In genomic region chr2:169909376-169909775, GRCh38 we compare ENCODE assay signal across 35 cellular contexts.
"Had no signal": no experiment of that assay in that cellular context is flagged by ENCODE, and none has a peak within 500 bp of the region (broad histone marks: within the 10 kb centered on the region; RNA-seq: fewer than 3 reads in every experiment).

No MANE protein-coding gene starts in this region.

- H3K4me3 Mint-ChIP-seq: activated CD4-positive, alpha-beta memory T cell treated with anti-CD3 and anti-CD28 coated beads, Interleukin-2, amount 10 ng/mL, durations not matched to agents 7 days and 5 days; activated CD4-positive, alpha-beta T cell treated with anti-CD3 and anti-CD28 coated beads for 36 hours; activated CD4-positive, alpha-beta T cell treated with anti-CD3 and anti-CD28 coated beads, Interleukin-2, amount 10 ng/mL, durations not matched to agents 7 days and 5 days; activated CD8-positive, alpha-beta memory T cell treated with anti-CD3 and anti-CD28 coated beads, Interleukin-2, amount 10 ng/mL, durations not matched to agents 7 days and 5 days; activated CD8-positive, alpha-beta T cell treated with anti-CD3 and anti-CD28 coated beads, Interleukin-2, amount 10 ng/mL, durations not matched to agents 7 days and 5 days; activated naive CD4-positive, alpha-beta T cell treated with anti-CD3 and anti-CD28 coated beads, Interleukin-2, amount 10 ng/mL, durations not matched to agents 7 days and 5 days; activated naive CD4-positive, alpha-beta T cell treated with anti-CD3 and anti-CD28 coated beads, Interleukin-2, amount 50 U/mL, for 24 hours; activated naive CD8-positive, alpha-beta T cell; activated naive CD8-positive, alpha-beta T cell treated with anti-CD3 and anti-CD28 coated beads, Interleukin-2, amount 10 ng/mL, durations not matched to agents 7 days and 5 days; activated naive CD8-positive, alpha-beta T cell treated with anti-CD3 and anti-CD28 coated beads, Interleukin-2, amount 50 U/mL, for 24 hours; activated T-cell treated with anti-CD3 and anti-CD28 coated beads, Interleukin-2, amount 50 U/mL, for 24 hours; brain; T-helper 1 cell treated with Interleukin-12 subunit alpha and Interleukin-12 subunit beta and Interleukin-4 antibody, amounts not matched to agents 30 μg/mL and 1 μg/mL, for 36 hours; T-helper 2 cell treated with Interferon-gamma antibody and Interleukin-4, amounts not matched to agents 5 μg/mL and 100 μg/mL, for 36 hours; WTC11 had no signal

- DNase-seq: activated CD4-positive, alpha-beta memory T cell treated with anti-CD3 and anti-CD28 coated beads, Interleukin-2, amount 10 ng/mL, durations not matched to agents 7 days and 5 days; activated CD4-positive, alpha-beta T cell treated with anti-CD3 and anti-CD28 coated beads for 1 hour; activated CD4-positive, alpha-beta T cell treated with anti-CD3 and anti-CD28 coated beads for 36 hours; activated CD4-positive, alpha-beta T cell treated with anti-CD3 and anti-CD28 coated beads for 48 hours; activated CD4-positive, alpha-beta T cell treated with anti-CD3 and anti-CD28 coated beads, Interleukin-2, amount 10 ng/mL, durations not matched to agents 7 days and 5 days; activated CD4-positive, alpha-beta T cell treated with anti-CD3 and anti-CD28 coated beads, Interleukin-2, amount 50 U/mL, for 48 hours; activated CD4-positive, CD25-positive, alpha-beta regulatory T cell; activated CD8-positive, alpha-beta memory T cell treated with anti-CD3 and anti-CD28 coated beads for 24 hours; activated CD8-positive, alpha-beta memory T cell treated with anti-CD3 and anti-CD28 coated beads, Interleukin-2, amount 10 ng/mL, durations not matched to agents 7 days and 5 days; activated CD8-positive, alpha-beta memory T cell treated with anti-CD3 and anti-CD28 coated beads, Interleukin-2, amount 50 U/mL, for 48 hours; activated CD8-positive, alpha-beta T cell treated with anti-CD3 and anti-CD28 coated beads, Interleukin-2, amount 10 ng/mL, durations not matched to agents 7 days and 5 days; activated effector memory CD4-positive, alpha-beta T cell treated with Interleukin-2 at 50 U/mL for 16 hours; activated gamma-delta T cell; activated naive CD4-positive, alpha-beta T cell treated with anti-CD3 and anti-CD28 coated beads, Interleukin-2, amount 10 ng/mL, durations not matched to agents 7 days and 5 days; activated naive CD4-positive, alpha-beta T cell treated with Interleukin-2 at 50 U/mL for 16 hours; activated naive CD8-positive, alpha-beta T cell treated with anti-CD3 and anti-CD28 coated beads, Interleukin-2, amount 10 ng/mL, durations not matched to agents 7 days and 5 days; activated naive CD8-positive, alpha-beta T cell treated with anti-CD3 and anti-CD28 coated beads, Interleukin-2, amount 50 U/mL, for 24 hours; activated T-cell treated with anti-CD3 and anti-CD28 coated beads, Interleukin-2, amount 50 U/mL, for 24 hours; activated T-cell treated with anti-CD3 and anti-CD28 coated beads, Interleukin-2, amount 50 U/mL, for 48 hours; anterior cingulate cortex; central memory CD4-positive, alpha-beta T cell; T-helper 2 cell; T-helper 9 cell; WERI-Rb-1 had no signal

- H3K4me3 ChIP-seq: ascending aorta had no signal

- H3K27me3 ChIP-seq: ascending aorta had no signal

- FAIRE-seq: bronchial epithelial cell, TTC549 had no signal

- H3K4me1 ChIP-seq: ascending aorta had no signal

- H3K36me3 Mint-ChIP-seq: WTC11 had no signal

- H3K9me3 Mint-ChIP-seq: activated CD4-positive, alpha-beta memory T cell treated with anti-CD3 and anti-CD28 coated beads, Interleukin-2, amount 10 ng/mL, durations not matched to agents 7 days and 5 days; activated CD4-positive, alpha-beta T cell treated with anti-CD3 and anti-CD28 coated beads, Interleukin-2, amount 10 ng/mL, durations not matched to agents 7 days and 5 days; activated naive CD4-positive, alpha-beta T cell treated with anti-CD3 and anti-CD28 coated beads, Interleukin-2, amount 10 ng/mL, durations not matched to agents 7 days and 5 days; activated naive CD4-positive, alpha-beta T cell treated with anti-CD3 and anti-CD28 coated beads, Interleukin-2, amount 50 U/mL, for 24 hours; activated naive CD8-positive, alpha-beta T cell treated with anti-CD3 and anti-CD28 coated beads, Interleukin-2, amount 10 ng/mL, durations not matched to agents 7 days and 5 days; activated naive CD8-positive, alpha-beta T cell treated with anti-CD3 and anti-CD28 coated beads, Interleukin-2, amount 50 U/mL, for 24 hours; activated T-cell treated with anti-CD3 and anti-CD28 coated beads, Interleukin-2, amount 50 U/mL, for 24 hours; activated T-helper 2 cell treated with anti-CD3 and anti-CD28 coated beads, Interferon-gamma antibody, Interleukin-2, Interleukin-4, amounts not matched to agents 10 μg/mL and 5 μg/mL and 100 μg/mL, durations not matched to agents 14 hours and 24 hours and 36 hours; brain; T-helper 1 cell treated with Interleukin-12 subunit alpha and Interleukin-12 subunit beta and Interleukin-4 antibody, amounts not matched to agents 30 μg/mL and 1 μg/mL, for 36 hours; T-helper 2 cell treated with Interferon-gamma antibody and Interleukin-4, amounts not matched to agents 5 μg/mL and 100 μg/mL, for 36 hours; WTC11 had no signal

- H3K9me3 ChIP-seq: ascending aorta had no signal

- H3K4me1 Mint-ChIP-seq: activated CD4-positive, alpha-beta memory T cell treated with anti-CD3 and anti-CD28 coated beads, Interleukin-2, amount 10 ng/mL, durations not matched to agents 7 days and 5 days; activated CD4-positive, alpha-beta T cell treated with anti-CD3 and anti-CD28 coated beads for 36 hours; activated CD4-positive, alpha-beta T cell treated with anti-CD3 and anti-CD28 coated beads, Interleukin-2, amount 10 ng/mL, durations not matched to agents 7 days and 5 days; activated CD8-positive, alpha-beta memory T cell treated with anti-CD3 and anti-CD28 coated beads, Interleukin-2, amount 10 ng/mL, durations not matched to agents 7 days and 5 days; activated naive CD4-positive, alpha-beta T cell treated with anti-CD3 and anti-CD28 coated beads, Interleukin-2, amount 10 ng/mL, durations not matched to agents 7 days and 5 days; activated naive CD4-positive, alpha-beta T cell treated with anti-CD3 and anti-CD28 coated beads, Interleukin-2, amount 50 U/mL, for 24 hours; activated naive CD8-positive, alpha-beta T cell treated with anti-CD3 and anti-CD28 coated beads, Interleukin-2, amount 10 ng/mL, durations not matched to agents 7 days and 5 days; activated naive CD8-positive, alpha-beta T cell treated with anti-CD3 and anti-CD28 coated beads, Interleukin-2, amount 50 U/mL, for 24 hours; WTC11 had no signal

- ATAC-seq: activated CD4-positive, alpha-beta T cell treated with anti-CD3 and anti-CD28 coated beads for 36 hours; activated CD4-positive, CD25-positive, alpha-beta regulatory T cell treated with anti-CD3 and anti-CD28 coated beads, Interleukin-2, amount 50 U/mL, for 24 hours; activated CD8-positive, alpha-beta memory T cell treated with anti-CD3 and anti-CD28 coated beads, Interleukin-2, amount 10 ng/mL, durations not matched to agents 7 days and 5 days; activated CD8-positive, alpha-beta T cell treated with anti-CD3 and anti-CD28 coated beads, Interleukin-2, amount 10 ng/mL, durations not matched to agents 7 days and 5 days; activated naive CD8-positive, alpha-beta T cell treated with anti-CD3 and anti-CD28 coated beads, Interleukin-2, amount 50 U/mL, for 24 hours; WTC11 had no signal

- H3K27me3 Mint-ChIP-seq: activated CD4-positive, alpha-beta memory T cell treated with anti-CD3 and anti-CD28 coated beads, Interleukin-2, amount 10 ng/mL, durations not matched to agents 7 days and 5 days; activated CD4-positive, alpha-beta T cell treated with anti-CD3 and anti-CD28 coated beads for 36 hours; activated CD4-positive, alpha-beta T cell treated with anti-CD3 and anti-CD28 coated beads, Interleukin-2, amount 10 ng/mL, durations not matched to agents 7 days and 5 days; activated CD8-positive, alpha-beta memory T cell treated with anti-CD3 and anti-CD28 coated beads, Interleukin-2, amount 10 ng/mL, durations not matched to agents 7 days and 5 days; activated naive CD4-positive, alpha-beta T cell treated with anti-CD3 and anti-CD28 coated beads, Interleukin-2, amount 10 ng/mL, durations not matched to agents 7 days and 5 days; activated naive CD4-positive, alpha-beta T cell treated with anti-CD3 and anti-CD28 coated beads, Interleukin-2, amount 50 U/mL, for 24 hours; activated naive CD8-positive, alpha-beta T cell; activated naive CD8-positive, alpha-beta T cell treated with anti-CD3 and anti-CD28 coated beads, Interleukin-2, amount 10 ng/mL, durations not matched to agents 7 days and 5 days; activated naive CD8-positive, alpha-beta T cell treated with anti-CD3 and anti-CD28 coated beads, Interleukin-2, amount 50 U/mL, for 24 hours; activated T-cell treated with anti-CD3 and anti-CD28 coated beads, Interleukin-2, amount 50 U/mL, for 24 hours; brain had no signal

- H3K36me3 ChIP-seq: WERI-Rb-1 had no signal

- H3K27ac ChIP-seq: ascending aorta, WERI-Rb-1 had no signal

- H3K27ac Mint-ChIP-seq: activated CD4-positive, alpha-beta memory T cell treated with anti-CD3 and anti-CD28 coated beads, Interleukin-2, amount 10 ng/mL, durations not matched to agents 7 days and 5 days; activated CD4-positive, alpha-beta T cell treated with anti-CD3 and anti-CD28 coated beads for 36 hours; activated CD4-positive, alpha-beta T cell treated with anti-CD3 and anti-CD28 coated beads, Interleukin-2, amount 10 ng/mL, durations not matched to agents 7 days and 5 days; activated CD8-positive, alpha-beta memory T cell treated with anti-CD3 and anti-CD28 coated beads, Interleukin-2, amount 10 ng/mL, durations not matched to agents 7 days and 5 days; activated CD8-positive, alpha-beta T cell treated with anti-CD3 and anti-CD28 coated beads, Interleukin-2, amount 10 ng/mL, durations not matched to agents 7 days and 5 days; activated naive CD4-positive, alpha-beta T cell treated with anti-CD3 and anti-CD28 coated beads, Interleukin-2, amount 10 ng/mL, durations not matched to agents 7 days and 5 days; activated naive CD4-positive, alpha-beta T cell treated with anti-CD3 and anti-CD28 coated beads, Interleukin-2, amount 50 U/mL, for 24 hours; activated naive CD8-positive, alpha-beta T cell; activated naive CD8-positive, alpha-beta T cell treated with anti-CD3 and anti-CD28 coated beads, Interleukin-2, amount 10 ng/mL, durations not matched to agents 7 days and 5 days; activated naive CD8-positive, alpha-beta T cell treated with anti-CD3 and anti-CD28 coated beads, Interleukin-2, amount 50 U/mL, for 24 hours; activated T-cell treated with anti-CD3 and anti-CD28 coated beads, Interleukin-2, amount 50 U/mL, for 24 hours; activated T-helper 2 cell treated with anti-CD3 and anti-CD28 coated beads, Interferon-gamma antibody, Interleukin-2, Interleukin-4, amounts not matched to agents 10 μg/mL and 5 μg/mL and 100 μg/mL, durations not matched to agents 14 hours and 24 hours and 36 hours; T-helper 1 cell treated with Interleukin-12 subunit alpha and Interleukin-12 subunit beta and Interleukin-4 antibody, amounts not matched to agents 30 μg/mL and 1 μg/mL, for 36 hours; T-helper 2 cell treated with Interferon-gamma antibody and Interleukin-4, amounts not matched to agents 5 μg/mL and 100 μg/mL, for 36 hours; WTC11 had no signal
